Comparison of ENCODE assay signal across 15 cellular contexts in the genomic region with DNA sequence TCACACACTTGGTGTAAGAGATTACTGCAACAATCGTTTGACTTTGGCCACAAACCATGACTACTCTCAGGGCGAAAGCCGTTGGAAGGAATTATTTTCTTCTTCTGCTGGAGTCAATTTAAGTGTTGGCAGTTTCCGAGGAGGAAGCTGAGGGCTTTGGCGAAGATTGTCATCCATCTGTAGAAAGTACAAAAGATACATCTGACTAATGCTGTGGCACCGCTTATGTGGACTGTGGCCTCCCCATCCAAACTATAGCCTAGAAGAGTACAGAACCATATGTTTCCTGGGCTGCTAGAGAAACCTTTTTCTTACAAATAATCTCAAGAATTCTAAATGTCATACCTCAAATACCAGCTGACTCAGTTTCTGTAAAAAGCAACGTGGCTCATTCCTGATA. TPM values are rescaled to one million over a fixed set of nuclear protein-coding genes. Genes with fewer than 3 reads are reported as not detected.
"Had no signal": no experiment of that assay in that cellular context is flagged by ENCODE, and none has a peak within 500 bp of the region (broad histone marks: within the 10 kb centered on the region; RNA-seq: fewer than 3 reads in every experiment).

No MANE protein-coding gene starts in this region.

- H3K9me3 Mint-ChIP-seq: endodermal cell, immature natural killer cell, natural killer cell had no signal

- H3K27me3 ChIP-seq: cardiac muscle cell, dorsolateral prefrontal cortex, gastrocnemius medialis, heart left ventricle, upper lobe of right lung had no signal

- H3K4me1 ChIP-seq: gastrocnemius medialis, upper lobe of right lung had no signal

- H3K9me3 ChIP-seq: gastrocnemius medialis, heart left ventricle, upper lobe of right lung had no signal

- H3K27ac Mint-ChIP-seq: endodermal cell, immature natural killer cell, natural killer cell had no signal

- H3K4me3 ChIP-seq: cardiac muscle cell, dorsolateral prefrontal cortex, gastrocnemius medialis, heart left ventricle, upper lobe of right lung had no signal

- H3K27ac ChIP-seq: cardiac muscle cell, dorsolateral prefrontal cortex, gastrocnemius medialis, heart left ventricle, upper lobe of right lung had no signal

- H3K4me1 Mint-ChIP-seq: endodermal cell, immature natural killer cell, natural killer cell had no signal

- H3K4me3 Mint-ChIP-seq: endodermal cell, immature natural killer cell, natural killer cell had no signal

- ATAC-seq: activated CD4-positive, CD25-positive, alpha-beta regulatory T cell treated with anti-CD3 and anti-CD28 coated beads, Interleukin-2, amount 50 U/mL, for 24 hours; gastrocnemius medialis; heart left ventricle; natural killer cell; upper lobe of right lung had no signal

- DNase-seq: activated gamma-delta T cell; dorsolateral prefrontal cortex; endodermal cell; gastrocnemius medialis; heart left ventricle; immature natural killer cell; mesenchymal stem cell; natural killer cell; posterior cingulate gyrus; stimulated activated CD4-positive, alpha-beta T cell treated with anti-CD3 and anti-CD28 coated beads, Interleukin-2, amount 100 ng/mL, for 48 hours; stimulated activated naive CD4-positive, alpha-beta T cell treated with Interleukin-2 at 50 U/mL for 16 hours; T1000; upper lobe of right lung had no signal

RNA-seq across cellular contexts. Expression of gene THBS4, which starts 51.5 kb away (rescaled TPM):
- polyA plus RNA-seq: immature natural killer cell had no signal
